20 cellular contexts compared by ENCODE assay signal in the genomic region with DNA sequence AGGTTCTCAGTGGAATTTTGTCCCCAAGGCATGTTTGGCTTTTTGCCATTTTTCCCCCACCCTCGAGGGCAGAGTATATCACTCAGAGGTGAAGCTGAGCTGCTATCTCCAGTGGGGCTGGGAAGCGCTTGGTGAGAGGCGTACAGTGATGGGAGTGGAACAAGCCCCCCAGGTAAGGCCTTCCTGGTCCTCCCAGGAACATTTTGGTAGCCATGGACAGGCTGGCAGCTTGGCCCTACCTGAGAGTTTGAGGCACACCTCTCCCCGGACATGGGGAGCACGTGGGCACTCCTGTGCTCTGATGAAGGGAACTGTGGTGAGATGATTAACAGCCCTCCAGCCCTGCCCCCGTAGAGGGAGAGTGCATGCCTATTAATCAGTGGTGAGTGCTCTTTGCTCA.
"Had no signal": no experiment of that assay in that cellular context is flagged by ENCODE, and none has a peak within 500 bp of the region (broad histone marks: within the 10 kb centered on the region; RNA-seq: fewer than 3 reads in every experiment).

No MANE protein-coding gene starts in this region.

- H3K36me3 Mint-ChIP-seq: natural killer cell treated with Interleukin-12 subunit alpha and Interleukin-12 subunit beta and Interleukin-15 and Interleukin-18, amount 100 ng/mL, for 72 hours; stimulated activated effector memory CD8-positive, alpha-beta T cell treated with anti-CD3 and anti-CD28 coated beads, Interleukin-12 subunit alpha, Interleukin-12 subunit beta, amount 100 ng/mL, for 72 hours had no signal

- H3K9me3 Mint-ChIP-seq: natural killer cell treated with Interleukin-12 subunit alpha and Interleukin-12 subunit beta and Interleukin-15 and Interleukin-18, amount 100 ng/mL, for 72 hours; stimulated activated naive CD8-positive, alpha-beta T cell treated with anti-CD3 and anti-CD28 coated beads, Interleukin-15, Interleukin-2, amounts not matched to agents 100 ng/mL and 50 ng/mL, for 24 hours had no signal

- DNase-seq: hippocampal formation; islet precursor cell; left ventricle myocardium inferior; midbrain; mucosa of descending colon; naive thymus-derived CD4-positive, alpha-beta T cell; ovary; retina; right cardiac atrium; sigmoid colon; small intestine; spleen; stimulated activated CD4-positive, alpha-beta T cell treated with anti-CD3 and anti-CD28 coated beads, Interleukin-4, amount 100 ng/mL, for 24 hours; stimulated activated naive CD4-positive, alpha-beta T cell; tibial artery; trophoblast cell; uterus had no signal

- H3K4me3 Mint-ChIP-seq: naive thymus-derived CD4-positive, alpha-beta T cell; natural killer cell treated with Interleukin-12 subunit alpha and Interleukin-12 subunit beta and Interleukin-15 and Interleukin-18, amount 100 ng/mL, for 72 hours; stimulated activated effector memory CD8-positive, alpha-beta T cell treated with anti-CD3 and anti-CD28 coated beads, Interleukin-12 subunit alpha, Interleukin-12 subunit beta, amount 100 ng/mL, for 72 hours; stimulated activated naive CD8-positive, alpha-beta T cell treated with anti-CD3 and anti-CD28 coated beads, Interleukin-15, Interleukin-2, amounts not matched to agents 100 ng/mL and 50 ng/mL, for 24 hours had no signal

- H3K4me1 Mint-ChIP-seq: naive thymus-derived CD4-positive, alpha-beta T cell; stimulated activated effector memory CD8-positive, alpha-beta T cell treated with anti-CD3 and anti-CD28 coated beads, Interleukin-12 subunit alpha, Interleukin-12 subunit beta, amount 100 ng/mL, for 72 hours had no signal

- H3K27ac Mint-ChIP-seq: naive thymus-derived CD4-positive, alpha-beta T cell; natural killer cell treated with Interleukin-12 subunit alpha and Interleukin-12 subunit beta and Interleukin-15 and Interleukin-18, amount 100 ng/mL, for 72 hours; stimulated activated effector memory CD8-positive, alpha-beta T cell treated with anti-CD3 and anti-CD28 coated beads, Interleukin-12 subunit alpha, Interleukin-12 subunit beta, amount 100 ng/mL, for 72 hours; stimulated activated naive CD8-positive, alpha-beta T cell treated with anti-CD3 and anti-CD28 coated beads, Interleukin-15, Interleukin-2, amounts not matched to agents 100 ng/mL and 50 ng/mL, for 24 hours had no signal

- ATAC-seq: mucosa of descending colon; naive thymus-derived CD4-positive, alpha-beta T cell; natural killer cell treated with Interleukin-12 subunit alpha and Interleukin-12 subunit beta and Interleukin-15 and Interleukin-18, amount 100 ng/mL, for 72 hours; right cardiac atrium; stimulated activated effector memory CD8-positive, alpha-beta T cell treated with anti-CD3 and anti-CD28 coated beads, Interleukin-12 subunit alpha, Interleukin-12 subunit beta, amount 100 ng/mL, for 72 hours had no signal
